ENCODE assay signal across 33 cellular contexts in the genomic region with DNA sequence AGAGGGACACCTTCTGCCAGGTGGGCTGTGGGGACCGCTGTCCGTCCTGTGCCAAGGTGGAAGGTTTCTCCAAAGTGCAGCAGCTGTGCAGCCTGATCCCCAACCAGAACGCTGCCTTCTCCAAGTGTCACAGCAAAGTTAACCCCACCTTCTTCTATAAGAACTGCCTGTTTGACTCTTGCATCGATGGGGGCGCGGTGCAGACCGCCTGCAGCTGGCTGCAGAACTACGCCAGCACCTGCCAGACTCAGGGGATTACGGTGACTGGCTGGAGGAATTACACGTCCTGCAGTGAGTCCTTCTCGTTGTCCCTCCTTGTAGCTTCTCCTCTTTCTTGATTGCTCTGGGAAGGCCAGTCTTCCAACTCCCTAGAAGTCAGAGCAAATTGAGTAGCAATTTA.
"Had no signal": no experiment of that assay in that cellular context is flagged by ENCODE, and none has a peak within 500 bp of the region (broad histone marks: within the 10 kb centered on the region; RNA-seq: fewer than 3 reads in every experiment).

No MANE protein-coding gene starts in this region.

- H3K4me3 ChIP-seq: adrenal gland, body of pancreas, breast epithelium had no signal

- FAIRE-seq: astrocyte, TTC549 had no signal

- ATAC-seq: activated CD8-positive, alpha-beta T cell treated with anti-CD3 and anti-CD28 coated beads for 36 hours; activated naive CD4-positive, alpha-beta T cell treated with anti-CD3 and anti-CD28 coated beads, Interleukin-2, amount 50 U/mL, for 72 hours; activated T-cell treated with anti-CD3 and anti-CD28 coated beads, Interleukin-2, amount 50 U/mL, for 4 hours; activated T-cell treated with anti-CD3 and anti-CD28 coated beads, Interleukin-2, amount 50 U/mL, for 72 hours; activated T-helper 17 cell treated with anti-CD3 and anti-CD28 coated beads, Interleukin-2, amount 50 U/mL, for 72 hours; body of pancreas had no signal

- H3K4me1 ChIP-seq: adrenal gland, body of pancreas, breast epithelium had no signal

- DNase-seq: activated B cell treated with CpG ODN at 0.5 μM for 24 hours; activated CD4-positive, alpha-beta memory T cell treated with anti-CD3 and anti-CD28 coated beads for 36 hours; activated CD4-positive, alpha-beta T cell treated with anti-CD3 and anti-CD28 coated beads for 4 hours; activated CD4-positive, alpha-beta T cell treated with anti-CD3 and anti-CD28 coated beads, Interleukin-2, amount 10 ng/mL, durations not matched to agents 24 days and 14 days; activated CD4-positive, alpha-beta T cell treated with anti-CD3 and anti-CD28 coated beads, Interleukin-2, amount 50 U/mL, for 1 hour; activated CD4-positive, alpha-beta T cell treated with anti-CD3 and anti-CD28 coated beads, Interleukin-2, amount 50 U/mL, for 4 hours; activated CD4-positive, CD25-positive, alpha-beta regulatory T cell treated with anti-CD3 and anti-CD28 coated beads, Interleukin-2, amount 50 U/mL, for 72 hours; activated CD8-positive, alpha-beta memory T cell treated with anti-CD3 and anti-CD28 coated beads, Interleukin-2, amount 50 U/mL, for 4 hours; activated CD8-positive, alpha-beta T cell treated with anti-CD3 and anti-CD28 coated beads for 36 hours; activated effector memory CD4-positive, alpha-beta T cell treated with anti-CD3 and anti-CD28 coated beads, Interleukin-2, amount 50 U/mL, for 16 hours; activated gamma-delta T cell treated with Interleukin-2 at 50 U/mL for 16 hours; activated naive CD4-positive, alpha-beta T cell; activated naive CD4-positive, alpha-beta T cell treated with anti-CD3 and anti-CD28 coated beads for 36 hours; activated naive CD4-positive, alpha-beta T cell treated with anti-CD3 and anti-CD28 coated beads, Interleukin-2, amount 50 U/mL, for 16 hours; activated naive CD8-positive, alpha-beta T cell treated with anti-CD3 and anti-CD28 coated beads for 36 hours; activated T-cell treated with anti-CD3 and anti-CD28 coated beads for 4 hours; activated T-cell treated with anti-CD3 and anti-CD28 coated beads, Interleukin-2, amount 50 U/mL, for 1 hour; activated T-cell treated with anti-CD3 and anti-CD28 coated beads, Interleukin-2, amount 50 U/mL, for 4 hours; activated T-cell treated with anti-CD3 and anti-CD28 coated beads, Interleukin-2, amount 50 U/mL, for 72 hours; adrenal gland; amniotic stem cell; aorta; body of pancreas; brain microvascular endothelial cell; central memory CD4-positive, alpha-beta T cell; T-helper 2 cell; T-helper 9 cell had no signal

- H3K27me3 ChIP-seq: adrenal gland, body of pancreas, brain microvascular endothelial cell, breast epithelium had no signal

- H3K27ac ChIP-seq: adrenal gland, body of pancreas, brain microvascular endothelial cell, breast epithelium, VCaP had no signal

- H3K9me3 ChIP-seq: adrenal gland, body of pancreas, breast epithelium had no signal

- H3K36me3 ChIP-seq: adrenal gland, brain microvascular endothelial cell, breast epithelium had no signal
